Comparison of ENCODE assay signal across 9 cellular contexts in genomic region chr2:24613154-24613814, GRCh38.
A peak's percentile ranks its signal among the peaks of the same experiment; 100 is the strongest.
DNase-seq lines count a peak whose midpoint lies in the region; ATAC-seq and TF ChIP-seq lines count a peak whose summit lies in the region.
"Had no signal": no experiment of that assay in that cellular context is flagged by ENCODE, and none has a peak within 500 bp of the region (broad histone marks: within the 10 kb centered on the region; RNA-seq: fewer than 3 reads in every experiment).

No MANE protein-coding gene starts in this region.

- no peak overlapping the region for H2BK15ac ChIP-seq in H9 (ENCODE audit: low read depth, low read length)

- H3T11ph ChIP-seq in H9 (ENCODE audit: low read length), result no peak overlapping the region

- WGBS in H9 (ENCODE audit: extremely low coverage, insufficient read length, low lambda C conversion rate), result no CpG with 5 or more reads among the region's 6 CpGs

- H3K27me3 Mint-ChIP-seq in activated CD4-positive, alpha-beta T cell treated with anti-CD3 and anti-CD28 coated beads, Interleukin-2, amount 10 ng/mL, durations not matched to agents 24 days and 14 days, result no peaks in the 10 kb centered on the region
- H3K27me3 Mint-ChIP-seq in H9 (ENCODE audit: low read depth) (no peaks in the 10 kb centered on the region), naive B cell (no peaks in the 10 kb centered on the region)

- TF ChIP-seq CTCF in H9 (conservative IDR thresholded peaks at IDR 0.05) (peak; percentile 81), brain microvascular endothelial cell (IDR thresholded peaks at IDR 0.05; ENCODE audit: low read depth, low read length, missing control alignments) (peak; percentile 76)

- no peak overlapping the region for H3K4me3 Mint-ChIP-seq in activated CD4-positive, alpha-beta T cell treated with anti-CD3 and anti-CD28 coated beads, Interleukin-2, amount 10 ng/mL, durations not matched to agents 24 days and 14 days
- H3K4me3 Mint-ChIP-seq in H9 (no peak overlapping the region), naive B cell (peak overlapping the region in 1 of 8 donors; percentile 36)

- H3K23me2 ChIP-seq in H9 (ENCODE audit: insufficient read length, low read depth, low read length, poor library complexity, severe bottlenecking), result no peaks in the 10 kb centered on the region

- no peaks in the 10 kb centered on the region for H4K20me1 ChIP-seq in H9 (ENCODE audit: control insufficient read depth, insufficient read depth, insufficient read length)

- H3K4me3 ChIP-seq in brain microvascular endothelial cell (ENCODE audit: low read depth, low read length), result no peak overlapping the region
- H3K4me3 ChIP-seq: thoracic aorta had no signal

- no peak overlapping the region for H3K4me2 ChIP-seq in H9 (ENCODE audit: insufficient read depth, insufficient read length, low read length)

- H3K4me1 ChIP-seq in H9 (ENCODE audit: insufficient read depth, low read length), result no peaks in the 10 kb centered on the region

- ATAC-seq in naive B cell (ENCODE audit: low read depth in 2 of 2) (peak; percentile 49 to 61), HG02981 (IDR thresholded peaks at IDR 0.05; ENCODE audit: unreplicated experiment) (no peak), GM18498 (IDR thresholded peaks at IDR 0.05; ENCODE audit: unreplicated experiment) (no peak)

- no peak overlapping the region for H2AK5ac ChIP-seq in H9 (ENCODE audit: insufficient read length, low read length)

- no peak overlapping the region for H4K8ac ChIP-seq in H9 (replicated peaks; ENCODE audit: insufficient read length, low read depth, low read length)

- no peaks in the 10 kb centered on the region for H3K36me3 ChIP-seq in brain microvascular endothelial cell (replicated peaks)
- H3K36me3 ChIP-seq: thoracic aorta had no signal

- H3K23ac ChIP-seq in H9 (ENCODE audit: insufficient read length, low read depth, low read length), result no peak overlapping the region

- no peaks in the 10 kb centered on the region for H3K9me3 ChIP-seq in H9 (ENCODE audit: control insufficient read depth, low read depth, low read length)
- H3K9me3 ChIP-seq: thoracic aorta had no signal

- no peak overlapping the region for H3K27ac ChIP-seq in H9 (ENCODE audit: insufficient read length, low read depth, low read length)
- H3K27ac ChIP-seq in brain microvascular endothelial cell, result no peak overlapping the region
- H3K27ac ChIP-seq: thoracic aorta had no signal

- no peak overlapping the region for H2AFZ ChIP-seq in H9 (ENCODE audit: low read length)

- no peak overlapping the region for H3K9ac ChIP-seq in H9 (ENCODE audit: extremely low read depth, insufficient read length, low read length)

- peak overlapping the region; percentile 79 for H3K27ac Mint-ChIP-seq in activated CD4-positive, alpha-beta T cell treated with anti-CD3 and anti-CD28 coated beads, Interleukin-2, amount 10 ng/mL, durations not matched to agents 24 days and 14 days
- peak overlapping the region; percentile 29 to 98 (median 56); a peak in 5 of 7 replicates for H3K27ac Mint-ChIP-seq in H9
- peak overlapping the region in 2 of 6 donors; percentile 1 to 58 for H3K27ac Mint-ChIP-seq in naive B cell

- H2BK12ac ChIP-seq in H9 (ENCODE audit: insufficient read length, low read depth, low read length), result no peak overlapping the region

- no peak overlapping the region for H4K91ac ChIP-seq in H9 (ENCODE audit: insufficient read length, low read depth, low read length)

- no peaks in the 10 kb centered on the region for H3K79me2 ChIP-seq in H9 (ENCODE audit: insufficient read depth, low read length)

- peak overlapping the region; percentile 28 for H4K5ac ChIP-seq in H9 (ENCODE audit: insufficient read length, low read depth, low read length)

- H3K9me3 Mint-ChIP-seq in activated CD4-positive, alpha-beta T cell treated with anti-CD3 and anti-CD28 coated beads, Interleukin-2, amount 10 ng/mL, durations not matched to agents 24 days and 14 days, result no peaks in the 10 kb centered on the region
- peaks cover 5 to 7% of the 10 kb centered on the region in 2 experiments; a peak in 2 of 5 replicates for H3K9me3 Mint-ChIP-seq in H9
- H3K9me3 Mint-ChIP-seq in naive B cell, result peaks cover 0 to 23% (median 7%) of the 10 kb centered on the region in 7 donors

- no peak overlapping the region for H2BK120ac ChIP-seq in H9 (ENCODE audit: low read depth, low read length, poor library complexity, severe bottlenecking)

- H3K4me1 Mint-ChIP-seq in activated CD4-positive, alpha-beta T cell treated with anti-CD3 and anti-CD28 coated beads, Interleukin-2, amount 10 ng/mL, durations not matched to agents 24 days and 14 days, result peaks cover 11% of the 10 kb centered on the region
- peaks cover 42 to 43% of the 10 kb centered on the region in 2 experiments for H3K4me1 Mint-ChIP-seq in H9
- peaks cover 5 to 22% (median 11%) of the 10 kb centered on the region in 3 donors for H3K4me1 Mint-ChIP-seq in naive B cell

- H3K56ac ChIP-seq in H9 (ENCODE audit: insufficient read length, low read depth, low read length), result no peak overlapping the region

- H3K36me3 Mint-ChIP-seq in activated CD4-positive, alpha-beta T cell treated with anti-CD3 and anti-CD28 coated beads, Interleukin-2, amount 10 ng/mL, durations not matched to agents 24 days and 14 days (ENCODE audit: low read depth), result peaks cover 3% of the 10 kb centered on the region
- peaks cover 0 to 5% (median 0%) of the 10 kb centered on the region in 3 experiments; a peak in 1 of 7 replicates for H3K36me3 Mint-ChIP-seq in H9 (ENCODE audit: insufficient read depth in 1 of 3, low read depth in 3 of 3)
- no peaks in the 10 kb centered on the region for H3K36me3 Mint-ChIP-seq in naive B cell

- H2BK5ac ChIP-seq in H9 (ENCODE audit: insufficient read length, low read length), result no peak overlapping the region

- intact Hi-C loops in activated CD4-positive, alpha-beta T cell treated with anti-CD3 and anti-CD28 coated beads, Interleukin-2, amount 10 ng/mL, durations not matched to agents 24 days and 14 days (cut with micrococcal nuclease), result loop anchor here (1.0 kb wide), 1 partner anchor 214 kb away; no protein-coding TSS in a partner anchor

- peak overlapping the region; percentile 76 for H3K18ac ChIP-seq in H9 (ENCODE audit: insufficient read length, low read depth, low read length)

- no peak overlapping the region for H3K4ac ChIP-seq in H9 (ENCODE audit: low read depth, low read length)

- H3K79me1 ChIP-seq in H9 (ENCODE audit: insufficient read depth, low read depth, low read length, poor library complexity, severe bottlenecking), result no peaks in the 10 kb centered on the region

- H3K27me3 ChIP-seq in H9 (ENCODE audit: insufficient read depth, low read length) (no peaks in the 10 kb centered on the region), brain microvascular endothelial cell (replicated peaks) (no peaks in the 10 kb centered on the region)

- no peak overlapping the region for H2BK20ac ChIP-seq in H9 (ENCODE audit: low read depth, low read length, poor library complexity, severe bottlenecking)

- peak; percentile 83 for DNase-seq in activated CD4-positive, alpha-beta T cell treated with anti-CD3 and anti-CD28 coated beads, Interleukin-2, amount 10 ng/mL, durations not matched to agents 24 days and 14 days
- DNase-seq in activated CD4-positive, alpha-beta T cell treated with anti-CD3 and anti-CD28 coated beads for 1 hour, result no peak
- DNase-seq in H9 (peak; percentile 73), NCI-H345 treated with DMSO at 0.1 percent for 48 hours (lab: John Stamatoyannopoulos, UW; ENCODE audit: unreplicated experiment) (peak; percentile 35), brain microvascular endothelial cell (peak; percentile 66), naive B cell (peak; percentile 1)

- H3K14ac ChIP-seq in H9 (ENCODE audit: insufficient read depth, low read length), result no peak overlapping the region

- in situ Hi-C loops in brain microvascular endothelial cell (cut with HindIII; ENCODE audit: low pct_ligation_motif_present, low sequenced_read_pairs), result no loop called here

Comparison
In these comparisons a context has a peak if more than half of its experiments do, and no peak if none do; other contexts are left out.
1. ATAC-seq: peak in naive B cell (2 of 2); none in HG02981 (single experiment) and GM18498 (single experiment).